Comparison of ENCODE assay signal across 28 cellular contexts in the genomic region with DNA sequence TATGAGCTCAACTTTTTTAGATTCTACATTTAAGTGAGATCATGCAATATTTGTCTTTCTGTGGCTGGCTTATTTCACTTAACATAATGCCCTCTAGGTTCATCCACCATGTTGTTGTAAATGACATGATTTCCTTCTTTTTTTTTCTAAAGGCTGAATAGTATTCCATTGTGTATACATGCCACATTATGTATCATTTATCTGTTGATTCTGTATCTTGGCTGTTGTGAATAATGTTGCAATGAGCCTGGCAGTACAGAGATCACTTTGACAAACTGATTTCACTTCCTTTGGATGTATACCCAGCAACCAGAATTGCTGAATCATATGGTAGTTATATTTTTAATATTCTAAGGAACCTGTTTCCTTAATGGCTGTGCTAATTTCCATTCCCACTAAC. TPM values are rescaled to one million over a fixed set of nuclear protein-coding genes. Genes with fewer than 3 reads are reported as not detected.
"Had no signal": no experiment of that assay in that cellular context is flagged by ENCODE, and none has a peak within 500 bp of the region (broad histone marks: within the 10 kb centered on the region; RNA-seq: fewer than 3 reads in every experiment).

No MANE protein-coding gene starts in this region.

- H3K9me3 Mint-ChIP-seq: activated CD4-positive, alpha-beta memory T cell treated with anti-CD3 and anti-CD28 coated beads for 36 hours; activated naive CD4-positive, alpha-beta T cell treated with anti-CD3 and anti-CD28 coated beads, Interleukin-2, amount 50 U/mL, for 24 hours; activated naive CD8-positive, alpha-beta T cell treated with anti-CD3 and anti-CD28 coated beads, Interleukin-2, amount 50 U/mL, for 24 hours; activated T-cell treated with anti-CD3 and anti-CD28 coated beads, Interleukin-2, amount 50 U/mL, for 4 hours; activated T-helper 17 cell treated with anti-CD3 and anti-CD28 coated beads, Interleukin-2, amount 50 U/mL, for 72 hours; naive thymus-derived CD4-positive, alpha-beta T cell; stimulated activated naive B cell treated with anti-CD40 and anti-IgM and Interleukin-4, amounts not matched to agents 10 μg/mL and 1 μg/mL and 100 μg/mL, for 72 hours; T-helper 1 cell treated with Interleukin-12 subunit alpha and Interleukin-12 subunit beta and Interleukin-4 antibody, amounts not matched to agents 30 μg/mL and 1 μg/mL, for 36 hours had no signal

- DNase-seq: activated CD4-positive, alpha-beta memory T cell treated with anti-CD3 and anti-CD28 coated beads for 36 hours; activated CD4-positive, alpha-beta T cell treated with anti-CD3 and anti-CD28 coated beads for 48 hours; activated naive CD8-positive, alpha-beta T cell treated with anti-CD3 and anti-CD28 coated beads, Interleukin-2, amount 50 U/mL, for 24 hours; activated T-cell treated with anti-CD3 and anti-CD28 coated beads, Interleukin-2, amount 50 U/mL, for 4 hours; amygdala; caudate nucleus; effector CD4-positive, alpha-beta T cell; left ventricle myocardium superior; naive thymus-derived CD4-positive, alpha-beta T cell; ovary; right lobe of liver; stimulated activated CD4-positive, alpha-beta T cell treated with anti-CD3 and anti-CD28 coated beads, Interleukin-12 subunit alpha, Interleukin-12 subunit beta, amount 100 ng/mL, for 4 hours; stimulated activated CD4-positive, alpha-beta T cell treated with anti-CD3 and anti-CD28 coated beads, Interleukin-4, amount 100 ng/mL, for 1 hour; stimulated activated naive B cell treated with anti-CD40 and anti-IgM and Interleukin-4, amounts not matched to agents 10 μg/mL and 1 μg/mL and 100 μg/mL, for 72 hours; stomach; T-helper 9 cell; thyroid gland; upper lobe of left lung; WERI-Rb-1 had no signal

- H3K36me3 ChIP-seq: ovary had no signal

- H3K27me3 Mint-ChIP-seq: activated naive CD4-positive, alpha-beta T cell treated with anti-CD3 and anti-CD28 coated beads, Interleukin-2, amount 50 U/mL, for 24 hours; activated naive CD8-positive, alpha-beta T cell treated with anti-CD3 and anti-CD28 coated beads, Interleukin-2, amount 50 U/mL, for 24 hours; activated T-helper 17 cell treated with anti-CD3 and anti-CD28 coated beads, Interleukin-2, amount 50 U/mL, for 72 hours; progenitor cell of endocrine pancreas; stimulated activated naive B cell treated with anti-CD40 and anti-IgM and Interleukin-4, amounts not matched to agents 10 μg/mL and 1 μg/mL and 100 μg/mL, for 72 hours had no signal

- H3K4me3 Mint-ChIP-seq: activated CD4-positive, alpha-beta memory T cell treated with anti-CD3 and anti-CD28 coated beads for 36 hours; activated naive CD4-positive, alpha-beta T cell treated with anti-CD3 and anti-CD28 coated beads, Interleukin-2, amount 50 U/mL, for 24 hours; activated naive CD8-positive, alpha-beta T cell treated with anti-CD3 and anti-CD28 coated beads, Interleukin-2, amount 50 U/mL, for 24 hours; activated T-cell treated with anti-CD3 and anti-CD28 coated beads, Interleukin-2, amount 50 U/mL, for 4 hours; activated T-helper 17 cell treated with anti-CD3 and anti-CD28 coated beads, Interleukin-2, amount 50 U/mL, for 72 hours; mesothelial cell of epicardium; naive thymus-derived CD4-positive, alpha-beta T cell; stimulated activated naive B cell treated with anti-CD40 and anti-IgM and Interleukin-4, amounts not matched to agents 10 μg/mL and 1 μg/mL and 100 μg/mL, for 72 hours; T-helper 1 cell treated with Interleukin-12 subunit alpha and Interleukin-12 subunit beta and Interleukin-4 antibody, amounts not matched to agents 30 μg/mL and 1 μg/mL, for 36 hours had no signal

- FAIRE-seq: frontal cortex had no signal

- H3K9me3 ChIP-seq: esophagus muscularis mucosa, ovary, right lobe of liver, stomach, thyroid gland, upper lobe of left lung had no signal

- ATAC-seq: activated CD4-positive, CD25-positive, alpha-beta regulatory T cell treated with anti-CD3 and anti-CD28 coated beads, Interleukin-2, amount 50 U/mL, for 24 hours; activated naive CD8-positive, alpha-beta T cell treated with anti-CD3 and anti-CD28 coated beads, Interleukin-2, amount 50 U/mL, for 24 hours; activated T-cell treated with anti-CD3 and anti-CD28 coated beads, Interleukin-2, amount 50 U/mL, for 4 hours; activated T-helper 17 cell treated with anti-CD3 and anti-CD28 coated beads, Interleukin-2, amount 50 U/mL, for 72 hours; left ventricle myocardium superior; naive thymus-derived CD4-positive, alpha-beta T cell; stimulated activated naive B cell treated with anti-CD40 and anti-IgM and Interleukin-4, amounts not matched to agents 10 μg/mL and 1 μg/mL and 100 μg/mL, for 72 hours had no signal

- H3K4me3 ChIP-seq: esophagus muscularis mucosa, ovary, right lobe of liver, stomach, thyroid gland, upper lobe of left lung had no signal

- H3K27ac Mint-ChIP-seq: activated CD4-positive, alpha-beta memory T cell treated with anti-CD3 and anti-CD28 coated beads for 36 hours; activated naive CD4-positive, alpha-beta T cell treated with anti-CD3 and anti-CD28 coated beads, Interleukin-2, amount 50 U/mL, for 24 hours; activated naive CD8-positive, alpha-beta T cell treated with anti-CD3 and anti-CD28 coated beads, Interleukin-2, amount 50 U/mL, for 24 hours; activated T-helper 17 cell treated with anti-CD3 and anti-CD28 coated beads, Interleukin-2, amount 50 U/mL, for 72 hours; mesothelial cell of epicardium; naive thymus-derived CD4-positive, alpha-beta T cell; stimulated activated naive B cell treated with anti-CD40 and anti-IgM and Interleukin-4, amounts not matched to agents 10 μg/mL and 1 μg/mL and 100 μg/mL, for 72 hours; T-helper 1 cell treated with Interleukin-12 subunit alpha and Interleukin-12 subunit beta and Interleukin-4 antibody, amounts not matched to agents 30 μg/mL and 1 μg/mL, for 36 hours had no signal

RNA-seq across cellular contexts. Expression of a gene that starts 48.6 kb away (rescaled TPM):
- total RNA-seq: activated CD4-positive, alpha-beta memory T cell treated with anti-CD3 and anti-CD28 coated beads for 36 hours; activated CD8-positive, alpha-beta memory T cell treated with anti-CD3 and anti-CD28 coated beads for 36 hours; activated T-cell treated with anti-CD3 and anti-CD28 coated beads, Interleukin-2, amount 50 U/mL, for 4 hours; activated T-helper 17 cell treated with anti-CD3 and anti-CD28 coated beads, Interleukin-2, amount 50 U/mL, for 72 hours; right lobe of liver had no signal
- polyA plus RNA-seq: naive thymus-derived CD4-positive, alpha-beta T cell had no signal
